16 cellular contexts compared by ENCODE assay signal in genomic region chr12:24256636-24257150, GRCh38.
"Had no signal": no experiment of that assay in that cellular context is flagged by ENCODE, and none has a peak within 500 bp of the region (broad histone marks: within the 10 kb centered on the region; RNA-seq: fewer than 3 reads in every experiment).

No MANE protein-coding gene starts in this region.

- H3K9me3 ChIP-seq: left lung, mucosa of descending colon, stomach, testis, upper lobe of right lung had no signal

- H3K27ac Mint-ChIP-seq: activated CD4-positive, alpha-beta T cell treated with anti-CD3 and anti-CD28 coated beads, Interleukin-2, amount 10 ng/mL, durations not matched to agents 24 days and 14 days; activated naive CD8-positive, alpha-beta T cell treated with anti-CD3 and anti-CD28 coated beads, Interleukin-2, amount 10 ng/mL, durations not matched to agents 7 days and 5 days; activated T-helper 1 cell treated with anti-CD3 and anti-CD28 coated beads, Interleukin-12 subunit alpha, Interleukin-12 subunit beta, Interleukin-2, Interleukin-4 antibody, amounts not matched to agents 30 ng/mL and 10 ng/mL and 1 ng/mL, durations not matched to agents 14 hours and 24 hours and 36 hours; effector memory CD8-positive, alpha-beta T cell; naive thymus-derived CD4-positive, alpha-beta T cell; T-helper 2 cell treated with Interferon-gamma antibody and Interleukin-4, amounts not matched to agents 5 μg/mL and 100 μg/mL, for 36 hours had no signal

- H3K9me3 Mint-ChIP-seq: activated CD4-positive, alpha-beta T cell treated with anti-CD3 and anti-CD28 coated beads, Interleukin-2, amount 10 ng/mL, durations not matched to agents 24 days and 14 days; T-helper 2 cell treated with Interferon-gamma antibody and Interleukin-4, amounts not matched to agents 5 μg/mL and 100 μg/mL, for 36 hours had no signal

- H3K4me1 Mint-ChIP-seq: activated CD4-positive, alpha-beta T cell treated with anti-CD3 and anti-CD28 coated beads, Interleukin-2, amount 10 ng/mL, durations not matched to agents 24 days and 14 days; activated naive CD8-positive, alpha-beta T cell treated with anti-CD3 and anti-CD28 coated beads, Interleukin-2, amount 10 ng/mL, durations not matched to agents 7 days and 5 days had no signal

- H3K4me1 ChIP-seq: left lung, testis, upper lobe of right lung had no signal

- DNase-seq: activated CD4-positive, alpha-beta T cell treated with anti-CD3 and anti-CD28 coated beads, Interleukin-2, amount 10 ng/mL, durations not matched to agents 24 days and 14 days; activated CD4-positive, CD25-positive, alpha-beta regulatory T cell; activated naive CD8-positive, alpha-beta T cell treated with anti-CD3 and anti-CD28 coated beads, Interleukin-2, amount 10 ng/mL, durations not matched to agents 7 days and 5 days; effector memory CD8-positive, alpha-beta T cell; foreskin melanocyte; left lung; mucosa of descending colon; naive thymus-derived CD4-positive, alpha-beta T cell; stimulated activated CD4-positive, alpha-beta T cell treated with anti-CD3 and anti-CD28 coated beads, Interleukin-12 subunit alpha, Interleukin-12 subunit beta, amount 100 ng/mL, for 4 hours; stimulated activated CD4-positive, alpha-beta T cell treated with anti-CD3 and anti-CD28 coated beads, Interleukin-2, amount 100 ng/mL, for 24 hours; stomach; testis; upper lobe of right lung had no signal

- H3K27me3 ChIP-seq: left lung, stomach, testis, upper lobe of right lung had no signal

- H3K36me3 Mint-ChIP-seq: activated naive CD8-positive, alpha-beta T cell treated with anti-CD3 and anti-CD28 coated beads, Interleukin-2, amount 10 ng/mL, durations not matched to agents 7 days and 5 days; naive thymus-derived CD4-positive, alpha-beta T cell had no signal

- H3K4me3 ChIP-seq: left lung, mucosa of descending colon, stomach, testis, upper lobe of right lung had no signal

- H3K27ac ChIP-seq: epithelial cell of prostate, left lung, stomach, testis, upper lobe of right lung had no signal

- ATAC-seq: effector memory CD8-positive, alpha-beta T cell; left lung; mucosa of descending colon; naive thymus-derived CD4-positive, alpha-beta T cell; upper lobe of right lung had no signal

- H3K36me3 ChIP-seq: left lung, stomach, upper lobe of right lung had no signal

- H3K27me3 Mint-ChIP-seq: activated CD4-positive, alpha-beta T cell treated with anti-CD3 and anti-CD28 coated beads, Interleukin-2, amount 10 ng/mL, durations not matched to agents 24 days and 14 days; activated naive CD8-positive, alpha-beta T cell treated with anti-CD3 and anti-CD28 coated beads, Interleukin-2, amount 10 ng/mL, durations not matched to agents 7 days and 5 days; effector memory CD8-positive, alpha-beta T cell; naive thymus-derived CD4-positive, alpha-beta T cell had no signal

- H3K4me3 Mint-ChIP-seq: activated CD4-positive, alpha-beta T cell treated with anti-CD3 and anti-CD28 coated beads, Interleukin-2, amount 10 ng/mL, durations not matched to agents 24 days and 14 days; activated naive CD8-positive, alpha-beta T cell treated with anti-CD3 and anti-CD28 coated beads, Interleukin-2, amount 10 ng/mL, durations not matched to agents 7 days and 5 days; activated T-helper 1 cell treated with anti-CD3 and anti-CD28 coated beads, Interleukin-12 subunit alpha, Interleukin-12 subunit beta, Interleukin-2, Interleukin-4 antibody, amounts not matched to agents 30 ng/mL and 10 ng/mL and 1 ng/mL, durations not matched to agents 14 hours and 24 hours and 36 hours; effector memory CD8-positive, alpha-beta T cell; naive thymus-derived CD4-positive, alpha-beta T cell; T-helper 2 cell treated with Interferon-gamma antibody and Interleukin-4, amounts not matched to agents 5 μg/mL and 100 μg/mL, for 36 hours had no signal
